2 cellular contexts compared by ENCODE assay signal in the genomic region with DNA sequence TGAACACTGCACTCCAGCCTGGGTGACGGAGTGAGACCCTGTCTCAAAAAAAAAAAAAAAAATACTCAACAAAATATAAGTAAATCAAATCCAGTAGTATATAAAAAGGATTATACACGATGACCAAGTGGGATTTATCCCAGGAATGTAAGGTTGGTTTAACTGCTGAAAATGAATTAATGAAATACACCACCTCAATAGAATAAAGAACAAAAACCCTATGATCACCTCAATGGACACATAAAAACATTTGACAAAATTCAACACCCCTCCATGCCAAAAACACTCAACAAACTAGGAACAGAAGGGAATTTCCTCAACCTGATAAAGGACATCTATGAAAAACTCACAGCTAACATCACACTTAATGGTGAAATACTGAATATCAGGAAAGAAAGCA.
TF ChIP-seq lines count a peak whose summit lies in the region.

No MANE protein-coding gene starts in this region.

TF ChIP-seq in HEK293, 187 proteins besides CTCF, POLR2A, EP300 and RAD21:
- TF ChIP-seq, protein P1, sequence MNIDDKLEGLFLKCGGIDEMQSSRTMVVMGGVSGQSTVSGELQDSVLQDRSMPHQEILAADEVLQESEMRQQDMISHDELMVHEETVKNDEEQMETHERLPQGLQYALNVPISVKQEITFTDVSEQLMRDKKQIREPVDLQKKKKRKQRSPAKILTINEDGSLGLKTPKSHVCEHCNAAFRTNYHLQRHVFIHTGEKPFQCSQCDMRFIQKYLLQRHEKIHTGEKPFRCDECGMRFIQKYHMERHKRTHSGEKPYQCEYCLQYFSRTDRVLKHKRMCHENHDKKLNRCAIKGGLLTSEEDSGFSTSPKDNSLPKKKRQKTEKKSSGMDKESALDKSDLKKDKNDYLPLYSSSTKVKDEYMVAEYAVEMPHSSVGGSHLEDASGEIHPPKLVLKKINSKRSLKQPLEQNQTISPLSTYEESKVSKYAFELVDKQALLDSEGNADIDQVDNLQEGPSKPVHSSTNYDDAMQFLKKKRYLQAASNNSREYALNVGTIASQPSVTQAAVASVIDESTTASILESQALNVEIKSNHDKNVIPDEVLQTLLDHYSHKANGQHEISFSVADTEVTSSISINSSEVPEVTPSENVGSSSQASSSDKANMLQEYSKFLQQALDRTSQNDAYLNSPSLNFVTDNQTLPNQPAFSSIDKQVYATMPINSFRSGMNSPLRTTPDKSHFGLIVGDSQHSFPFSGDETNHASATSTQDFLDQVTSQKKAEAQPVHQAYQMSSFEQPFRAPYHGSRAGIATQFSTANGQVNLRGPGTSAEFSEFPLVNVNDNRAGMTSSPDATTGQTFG (tag by site-specific recombination; IDR thresholded peaks at IDR 0.05; ENCODE audit: borderline replicate concordance), result no peak
- TF ChIP-seq ZNF24 (tag by site-specific recombination; IDR thresholded peaks at IDR 0.05), result peak; percentile 77

TF ChIP-seq in K562, 482 proteins besides CTCF, POLR2A, EP300 and RAD21:
- no peak for TF ChIP-seq SUPT5H (IDR thresholded peaks at IDR 0.05)
- peak; percentile 66; the same call in 1 of the 2 replicates for TF ChIP-seq ZNF324 (CRISPR knock-in tag; IDR thresholded peaks at IDR 0.05)
